ENCODE assay signal across 17 cellular contexts in the genomic region with DNA sequence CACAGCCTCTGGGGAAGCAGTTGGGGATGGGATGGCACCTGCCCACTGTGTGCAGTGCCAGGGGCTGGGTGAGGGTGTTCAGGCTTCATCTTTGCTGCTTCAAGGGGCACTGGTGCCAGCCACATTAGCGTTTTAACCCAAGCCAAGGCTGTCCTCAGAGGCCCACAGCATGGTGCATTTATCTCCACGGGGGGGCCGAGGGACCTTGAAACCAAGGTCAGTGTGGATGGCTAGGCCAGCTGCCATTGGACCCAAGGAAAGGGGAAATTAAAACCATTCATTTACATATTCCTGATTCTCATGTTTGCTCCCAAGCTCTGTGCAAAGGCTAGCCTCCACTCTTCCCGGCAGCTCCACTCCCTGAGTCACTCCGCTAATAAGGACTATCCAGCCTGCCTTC.
"Had no signal": no experiment of that assay in that cellular context is flagged by ENCODE, and none has a peak within 500 bp of the region (broad histone marks: within the 10 kb centered on the region; RNA-seq: fewer than 3 reads in every experiment).

No MANE protein-coding gene starts in this region.

- H3K9me3 ChIP-seq: prostate gland, right atrium auricular region, transverse colon, vagina had no signal

- H3K4me3 ChIP-seq: coronary artery, prostate gland, right atrium auricular region, transverse colon, vagina had no signal

- H3K27ac Mint-ChIP-seq: activated CD4-positive, alpha-beta T cell treated with anti-CD3 and anti-CD28 coated beads, Interleukin-2, amount 10 ng/mL, durations not matched to agents 24 days and 14 days; activated CD8-positive, alpha-beta T cell treated with anti-CD3 and anti-CD28 coated beads for 36 hours; activated T-helper 2 cell treated with anti-CD3 and anti-CD28 coated beads, Interferon-gamma antibody, Interleukin-2, Interleukin-4, amounts not matched to agents 10 μg/mL and 5 μg/mL and 100 μg/mL, durations not matched to agents 14 hours and 24 hours and 36 hours; immature natural killer cell had no signal

- ATAC-seq: activated CD8-positive, alpha-beta T cell treated with anti-CD3 and anti-CD28 coated beads for 36 hours; stimulated activated naive CD8-positive, alpha-beta T cell treated with anti-CD3 and anti-CD28 coated beads, Interleukin-15, Interleukin-2, amounts not matched to agents 100 U/mL and 50 U/mL, for 24 hours had no signal

- H3K36me3 Mint-ChIP-seq: immature natural killer cell had no signal

- H3K27me3 ChIP-seq: right atrium auricular region, vagina had no signal

- H3K9me3 Mint-ChIP-seq: activated CD4-positive, alpha-beta T cell treated with anti-CD3 and anti-CD28 coated beads, Interleukin-2, amount 10 ng/mL, durations not matched to agents 24 days and 14 days; activated T-helper 2 cell treated with anti-CD3 and anti-CD28 coated beads, Interferon-gamma antibody, Interleukin-2, Interleukin-4, amounts not matched to agents 10 μg/mL and 5 μg/mL and 100 μg/mL, durations not matched to agents 14 hours and 24 hours and 36 hours; central memory CD8-positive, alpha-beta T cell; immature natural killer cell; nephron had no signal

- H3K36me3 ChIP-seq: prostate gland, right atrium auricular region, transverse colon, vagina had no signal

- H3K27ac ChIP-seq: coronary artery, prostate gland, right atrium auricular region, transverse colon, vagina had no signal

- H3K4me1 ChIP-seq: prostate gland, right atrium auricular region, transverse colon, vagina had no signal

- DNase-seq: activated CD4-positive, alpha-beta T cell treated with anti-CD3 and anti-CD28 coated beads, Interleukin-2, amount 10 ng/mL, durations not matched to agents 24 days and 14 days; activated CD8-positive, alpha-beta T cell treated with anti-CD3 and anti-CD28 coated beads for 36 hours; activated naive CD4-positive, alpha-beta T cell treated with Interleukin-2 at 50 U/mL for 16 hours; activated T-cell treated with anti-CD3 and anti-CD28 coated beads, Interleukin-2, amount 50 U/mL, for 1 hour; effector CD4-positive, alpha-beta T cell; immature natural killer cell; stimulated activated naive CD8-positive, alpha-beta T cell treated with anti-CD3 and anti-CD28 coated beads, Interleukin-15, Interleukin-2, amounts not matched to agents 100 U/mL and 50 U/mL, for 24 hours; T-helper 1 cell; T1000; transverse colon had no signal
